Comparison of ENCODE assay signal across 18 cellular contexts in the genomic region with DNA sequence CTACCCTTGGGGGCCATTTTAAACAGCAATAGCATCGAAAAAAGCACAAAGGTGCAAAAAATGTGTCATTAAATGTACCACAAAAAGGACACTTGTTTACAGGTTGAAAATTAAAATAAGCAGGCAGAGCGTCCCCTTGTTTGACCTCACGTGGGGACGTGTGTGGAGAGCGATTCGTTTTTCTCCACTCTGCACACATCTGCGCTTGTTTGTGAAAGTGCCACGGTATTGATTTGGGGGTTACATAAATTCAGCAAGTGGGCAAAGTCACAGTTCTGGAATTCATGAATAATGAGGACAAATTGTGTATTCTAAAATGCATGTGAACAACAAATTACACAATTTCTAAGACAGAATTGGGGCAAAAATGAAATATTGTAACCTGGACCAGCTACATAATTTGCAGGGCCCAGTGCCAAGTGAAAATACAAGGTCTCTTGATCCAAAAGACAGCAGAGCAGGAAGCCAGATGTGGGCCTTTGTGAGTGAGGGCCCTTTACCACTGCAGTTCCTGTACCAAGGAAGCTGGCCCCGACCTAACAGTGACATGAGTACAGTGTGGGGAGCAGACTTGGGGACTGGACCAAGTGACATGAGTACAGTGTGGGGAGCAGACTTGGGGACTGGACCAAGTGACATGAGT. TPM values are rescaled to one million over a fixed set of nuclear protein-coding genes. Genes with fewer than 3 reads are reported as not detected.
DNase-seq lines count a peak whose midpoint lies in the region; ATAC-seq, FAIRE-seq and TF ChIP-seq lines count a peak whose summit lies in the region.
"Had no signal": no experiment of that assay in that cellular context is flagged by ENCODE, and none has a peak within 500 bp of the region (broad histone marks: within the 10 kb centered on the region; RNA-seq: fewer than 3 reads in every experiment).

No MANE protein-coding gene starts in this region.

- H2AFZ ChIP-seq in DND-41 (ENCODE audit: low read depth, low read length), result no peak overlapping the region

- H3K36me3 Mint-ChIP-seq in progenitor cell of endocrine pancreas (ENCODE audit: insufficient read depth), result no peaks in the 10 kb centered on the region
- H3K36me3 Mint-ChIP-seq: CD4-positive, alpha-beta memory T cell had no signal

- no peak overlapping the region for H3K9ac ChIP-seq in DND-41 (ENCODE audit: low read depth, low read length)

- H3K27me3 Mint-ChIP-seq in progenitor cell of endocrine pancreas, result peaks cover 15% of the 10 kb centered on the region

- H3K27ac ChIP-seq in DND-41 (ENCODE audit: low read length), result no peak overlapping the region
- peak overlapping the region; percentile 55 to 93 (median 89) for H3K27ac ChIP-seq in right lobe of liver

- ATAC-seq in DND-41 (ENCODE audit: insufficient read depth, low read depth) (0 out of 3 replicates have a peak, but pooled peaks have one; percentile 19), right lobe of liver (peak; percentile 52 to 78 (median 59))

- WGBS in right lobe of liver (ENCODE audit: insufficient coverage, low coverage, low lambda C conversion rate, missing lambda C conversion rate), result 32% methylated on average over 9 of the region's 9 CpGs

- H3K9me3 ChIP-seq in DND-41 (ENCODE audit: insufficient read depth, low read length, severe bottlenecking), result no peaks in the 10 kb centered on the region
- H3K9me3 ChIP-seq in right lobe of liver, result no peaks in the 10 kb centered on the region
- H3K9me3 ChIP-seq: HAP-1 had no signal

- H3K36me3 ChIP-seq in DND-41 (ENCODE audit: insufficient read depth, low read length) (no peaks in the 10 kb centered on the region), right lobe of liver (no peaks in the 10 kb centered on the region)
- H3K36me3 ChIP-seq: HAP-1 had no signal

- no peak for DNase-seq in DND-41
- DNase-seq in HTR-8/SVneo (ENCODE audit: insufficient read length, low spot score), result no peak
- peak; percentile 44 to 81 (median 67) for DNase-seq in right lobe of liver
- no peak for DNase-seq in progenitor cell of endocrine pancreas (ENCODE audit: low spot score, unreplicated experiment)
- DNase-seq in urothelium cell line (ENCODE audit: low spot score), result no peak
- DNase-seq in SW 1271 (lab: John Stamatoyannopoulos, UW), result no peak
- DNase-seq: C1 segment of cervical spinal cord; Calu3; CD4-positive, alpha-beta memory T cell; COR-L47; DMS53; DMS79 treated with DMSO at 0.1 percent for 48 hours; GOT3; HFFc6 had no signal

- FAIRE-seq in HTR-8/SVneo (lab: Jason Lieb, UNC), result peak; percentile 88
- no peak for FAIRE-seq in urothelium cell line (lab: Jason Lieb, UNC)
- FAIRE-seq: G401.6, GM12892, H54 had no signal

- no peak for TF ChIP-seq CTCF in DND-41 (IDR thresholded peaks at IDR 0.05; ENCODE audit: borderline replicate concordance, extremely low read depth, low read length, poor library complexity, severe bottlenecking)
- TF ChIP-seq CTCF in right lobe of liver (IDR thresholded peaks at IDR 0.05), result no peak
- TF ChIP-seq CTCF in progenitor cell of endocrine pancreas (IDR thresholded peaks at IDR 0.05; ENCODE audit: unreplicated experiment), result no peak

- H3K4me2 ChIP-seq in DND-41 (ENCODE audit: insufficient read depth, low read length), result no peak overlapping the region

- no peak for TF ChIP-seq POLR2A in right lobe of liver (IDR thresholded peaks at IDR 0.05)

- H3K4me1 Mint-ChIP-seq in progenitor cell of endocrine pancreas (ENCODE audit: low read depth), result peaks cover 6% of the 10 kb centered on the region

- no peak overlapping the region for H3K4me3 Mint-ChIP-seq in progenitor cell of endocrine pancreas (ENCODE audit: low read depth)
- H3K4me3 Mint-ChIP-seq: CD4-positive, alpha-beta memory T cell; HFFc6 had no signal

- H3K4me1 ChIP-seq in DND-41 (ENCODE audit: insufficient read depth, low read length), result no peaks in the 10 kb centered on the region
- H3K4me1 ChIP-seq in right lobe of liver, result peaks cover 0 to 50% (median 24%) of the 10 kb centered on the region in 4 donors
- H3K4me1 ChIP-seq: HAP-1 had no signal

- H3K27ac Mint-ChIP-seq in progenitor cell of endocrine pancreas, result peak overlapping the region; percentile 60
- H3K27ac Mint-ChIP-seq: CD4-positive, alpha-beta memory T cell; HFFc6 had no signal

- no peaks in the 10 kb centered on the region for H4K20me1 ChIP-seq in DND-41 (ENCODE audit: insufficient read depth, low read length)

- no peaks in the 10 kb centered on the region for H3K79me2 ChIP-seq in DND-41 (ENCODE audit: insufficient read depth, low read length)

- H3K27me3 ChIP-seq in DND-41 (ENCODE audit: insufficient read depth, low read length, poor library complexity), result peaks cover 9% of the 10 kb centered on the region
- H3K27me3 ChIP-seq in right lobe of liver, result no peaks in the 10 kb centered on the region

- peaks cover 5% of the 10 kb centered on the region for H3K9me3 Mint-ChIP-seq in progenitor cell of endocrine pancreas (ENCODE audit: low read depth)
- H3K9me3 Mint-ChIP-seq: HFFc6 had no signal

- H3K4me3 ChIP-seq in DND-41 (ENCODE audit: low read depth in 1 of 2, low read length in 2 of 2) (no peak overlapping the region), right lobe of liver (no peak overlapping the region)
- H3K4me3 ChIP-seq: HAP-1 had no signal

- intact Hi-C loops in right lobe of liver (cut with DNase I), result no loop called here

RNA-seq across cellular contexts. Expression of gene ZBTB18, which starts 43.9 kb away (rescaled TPM):
- total RNA-seq in right lobe of liver (10 to 100 TPM in 3 of 6 experiments, 1 to 10 TPM in 3; 9.0 to 16.1 (median 10.0) TPM), progenitor cell of endocrine pancreas (28.8 and 32.3 TPM in 2 replicates)

Comparison
In these comparisons a context has a peak if more than half of its experiments do, and no peak if none do; other contexts are left out.
1. DNase-seq: peak in right lobe of liver (3 of 3); none in DND-41 (single experiment), HTR-8/SVneo (single experiment), progenitor cell of endocrine pancreas (single experiment), urothelium cell line (single experiment) and SW 1271 (0 of 2).